Comparison of ENCODE assay signal across 1 cellular context in genomic region chr1:228337031-228337564, GRCh38.
TF ChIP-seq lines count a peak whose summit lies in the region.

No MANE protein-coding gene starts in this region.

TF ChIP-seq in SK-N-SH, 30 proteins besides CTCF, POLR2A, EP300 and RAD21:
- TF ChIP-seq TCF12 (IDR thresholded peaks at IDR 0.05) (no peak), TEAD4 (IDR thresholded peaks at IDR 0.05; ENCODE audit: borderline replicate concordance, insufficient read depth) (no peak), GATA2 (CRISPR knock-in tag; IDR thresholded peaks at IDR 0.05) (no peak), YY1 (IDR thresholded peaks at IDR 0.05; ENCODE audit: low read depth) (no peak), JUND (IDR thresholded peaks at IDR 0.05) (no peak), RFX5 (IDR thresholded peaks at IDR 0.05; ENCODE audit: low read length) (no peak), FOXM1 (IDR thresholded peaks at IDR 0.05; ENCODE audit: low read depth) (no peak), MAX (IDR thresholded peaks at IDR 0.05; ENCODE audit: low read depth) (no peak), GABPA (IDR thresholded peaks at IDR 0.05; ENCODE audit: low read depth) (no peak), RXRA (IDR thresholded peaks at IDR 0.05; ENCODE audit: borderline replicate concordance, low read depth) (no peak), USF1 (IDR thresholded peaks at IDR 0.05; ENCODE audit: borderline replicate concordance, low read depth) (no peak), FOSL2 (IDR thresholded peaks at IDR 0.05; ENCODE audit: borderline replicate concordance, low read depth) (no peak), TAF1 (IDR thresholded peaks at IDR 0.05; ENCODE audit: borderline replicate concordance, low read depth, low read length) (no peak)
- TF ChIP-seq, protein P1, sequence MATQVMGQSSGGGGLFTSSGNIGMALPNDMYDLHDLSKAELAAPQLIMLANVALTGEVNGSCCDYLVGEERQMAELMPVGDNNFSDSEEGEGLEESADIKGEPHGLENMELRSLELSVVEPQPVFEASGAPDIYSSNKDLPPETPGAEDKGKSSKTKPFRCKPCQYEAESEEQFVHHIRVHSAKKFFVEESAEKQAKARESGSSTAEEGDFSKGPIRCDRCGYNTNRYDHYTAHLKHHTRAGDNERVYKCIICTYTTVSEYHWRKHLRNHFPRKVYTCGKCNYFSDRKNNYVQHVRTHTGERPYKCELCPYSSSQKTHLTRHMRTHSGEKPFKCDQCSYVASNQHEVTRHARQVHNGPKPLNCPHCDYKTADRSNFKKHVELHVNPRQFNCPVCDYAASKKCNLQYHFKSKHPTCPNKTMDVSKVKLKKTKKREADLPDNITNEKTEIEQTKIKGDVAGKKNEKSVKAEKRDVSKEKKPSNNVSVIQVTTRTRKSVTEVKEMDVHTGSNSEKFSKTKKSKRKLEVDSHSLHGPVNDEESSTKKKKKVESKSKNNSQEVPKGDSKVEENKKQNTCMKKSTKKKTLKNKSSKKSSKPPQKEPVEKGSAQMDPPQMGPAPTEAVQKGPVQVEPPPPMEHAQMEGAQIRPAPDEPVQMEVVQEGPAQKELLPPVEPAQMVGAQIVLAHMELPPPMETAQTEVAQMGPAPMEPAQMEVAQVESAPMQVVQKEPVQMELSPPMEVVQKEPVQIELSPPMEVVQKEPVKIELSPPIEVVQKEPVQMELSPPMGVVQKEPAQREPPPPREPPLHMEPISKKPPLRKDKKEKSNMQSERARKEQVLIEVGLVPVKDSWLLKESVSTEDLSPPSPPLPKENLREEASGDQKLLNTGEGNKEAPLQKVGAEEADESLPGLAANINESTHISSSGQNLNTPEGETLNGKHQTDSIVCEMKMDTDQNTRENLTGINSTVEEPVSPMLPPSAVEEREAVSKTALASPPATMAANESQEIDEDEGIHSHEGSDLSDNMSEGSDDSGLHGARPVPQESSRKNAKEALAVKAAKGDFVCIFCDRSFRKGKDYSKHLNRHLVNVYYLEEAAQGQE (IDR thresholded peaks at IDR 0.05; ENCODE audit: low read depth, low read length), result no peak
